12 cellular contexts compared by ENCODE assay signal in the genomic region with DNA sequence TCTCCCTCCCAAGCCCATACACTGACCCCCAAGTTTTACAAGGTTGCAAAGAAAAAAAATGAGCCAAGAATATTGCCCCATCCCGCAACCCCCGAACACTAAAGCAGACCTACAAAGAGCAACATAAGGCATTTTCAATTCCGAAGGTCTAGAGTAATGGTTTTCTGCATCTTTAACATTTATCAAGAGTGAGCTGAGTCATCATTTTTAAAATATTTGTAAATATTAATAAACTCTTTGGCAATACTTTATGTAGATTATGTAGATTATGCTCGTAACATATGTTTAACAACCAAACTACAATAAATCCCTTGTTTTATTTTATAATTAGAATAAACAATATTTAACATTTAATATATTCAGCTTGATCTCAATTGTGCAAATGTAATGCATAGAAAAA. TPM values are rescaled to one million over a fixed set of nuclear protein-coding genes. Genes with fewer than 3 reads are reported as not detected.
DNase-seq lines count a peak whose midpoint lies in the region; ATAC-seq, FAIRE-seq and TF ChIP-seq lines count a peak whose summit lies in the region.
"Had no signal": no experiment of that assay in that cellular context is flagged by ENCODE, and none has a peak within 500 bp of the region (broad histone marks: within the 10 kb centered on the region; RNA-seq: fewer than 3 reads in every experiment).

No MANE protein-coding gene starts in this region.

- no peak overlapping the region for H3K27ac Mint-ChIP-seq in activated T-cell treated with anti-CD3 and anti-CD28 coated beads, Interleukin-2, amount 50 U/mL, for 72 hours
- H3K27ac Mint-ChIP-seq: CD14-positive monocyte, memory B cell had no signal

- H3K9me3 ChIP-seq in OCI-LY3 (ENCODE audit: insufficient read depth, low read length), result no peaks in the 10 kb centered on the region
- no peaks in the 10 kb centered on the region for H3K9me3 ChIP-seq in psoas muscle
- H3K9me3 ChIP-seq: ascending aorta had no signal

- H3K9me3 Mint-ChIP-seq in activated T-cell treated with anti-CD3 and anti-CD28 coated beads, Interleukin-2, amount 50 U/mL, for 72 hours, result no peaks in the 10 kb centered on the region
- H3K9me3 Mint-ChIP-seq: memory B cell had no signal

- no peaks in the 10 kb centered on the region for H3K27me3 Mint-ChIP-seq in activated T-cell treated with anti-CD3 and anti-CD28 coated beads, Interleukin-2, amount 50 U/mL, for 72 hours (ENCODE audit: low read depth)
- H3K27me3 Mint-ChIP-seq: memory B cell had no signal

- H3K4me1 ChIP-seq in OCI-LY3 (ENCODE audit: low read length) (peaks cover 5% of the 10 kb centered on the region), psoas muscle (peaks cover 7% of the 10 kb centered on the region)
- H3K4me1 ChIP-seq: ascending aorta had no signal

- no peak for TF ChIP-seq CTCF in OCI-LY3 (IDR thresholded peaks at IDR 0.05; ENCODE audit: low read depth, low read length)
- no peak for TF ChIP-seq CTCF in psoas muscle (IDR thresholded peaks at IDR 0.05)

- H3K9ac ChIP-seq in OCI-LY3 (ENCODE audit: low read length), result no peak overlapping the region; the same call in 1 of the 2 replicates

- H3K4me3 ChIP-seq in OCI-LY3 (ENCODE audit: low read length) (no peak overlapping the region), psoas muscle (peak overlapping the region; percentile 89)

- H3K36me3 Mint-ChIP-seq in activated T-cell treated with anti-CD3 and anti-CD28 coated beads, Interleukin-2, amount 50 U/mL, for 72 hours (ENCODE audit: insufficient read depth in 2 of 2), result no peaks in the 10 kb centered on the region

- WGBS in psoas muscle, 3 donors, result 93 to 97% (median 97%) methylated on average over 4 of the region's 4 CpGs

- H3K4me3 Mint-ChIP-seq in activated T-cell treated with anti-CD3 and anti-CD28 coated beads, Interleukin-2, amount 50 U/mL, for 72 hours, result peak overlapping the region; percentile 31 to 48

- no peak overlapping the region for H3K27ac ChIP-seq in OCI-LY3 (ENCODE audit: low read length)
- H3K27ac ChIP-seq in epithelial cell of prostate, result peak overlapping the region; percentile 94
- H3K27ac ChIP-seq in psoas muscle, result peak overlapping the region; percentile 96

- H3K4me2 ChIP-seq in OCI-LY3 (ENCODE audit: low read length), result peak overlapping the region; percentile 87; the same call in 1 of the 2 replicates

- H2AFZ ChIP-seq in OCI-LY3 (ENCODE audit: low read depth, low read length), result no peak overlapping the region

- no peak for DNase-seq in activated T-cell treated with anti-CD3 and anti-CD28 coated beads, Interleukin-2, amount 50 U/mL, for 72 hours
- DNase-seq in activated T-cell treated with anti-CD3 and anti-CD28 coated beads for 4 hours (no peak), epithelial cell of prostate (ENCODE audit: low read depth, low spot score) (no peak), psoas muscle (no peak), iPS-NIHi11 (ENCODE audit: low spot score) (no peak), GM12891 (ENCODE audit: insufficient read length, low spot score) (no peak), HTR-8/SVneo (ENCODE audit: insufficient read length, low spot score) (no peak)
- DNase-seq: NCI-H1436 had no signal

- FAIRE-seq in GM12891 (lab: Jason Lieb, UNC), result no peak
- FAIRE-seq in HTR-8/SVneo (lab: Jason Lieb, UNC), result no peak

- H3K36me3 ChIP-seq in OCI-LY3 (replicated peaks; ENCODE audit: low read depth, low read length), result peaks cover 4% of the 10 kb centered on the region
- H3K36me3 ChIP-seq in psoas muscle (ENCODE audit: insufficient read depth in 1 of 2, low read depth in 1 of 2), result peaks cover 0 to 10% of the 10 kb centered on the region in 2 donors
- H3K36me3 ChIP-seq: ascending aorta had no signal

- peaks cover 9% of the 10 kb centered on the region for H3K79me2 ChIP-seq in OCI-LY3 (ENCODE audit: low read length)

- intact Hi-C loops in psoas muscle (cut with DNase I), result no loop called here

- H3K4me1 Mint-ChIP-seq in activated T-cell treated with anti-CD3 and anti-CD28 coated beads, Interleukin-2, amount 50 U/mL, for 72 hours (ENCODE audit: low read depth), result peaks cover 11% of the 10 kb centered on the region

- no peaks in the 10 kb centered on the region for H3K27me3 ChIP-seq in OCI-LY3 (ENCODE audit: low read depth, low read length)
- H3K27me3 ChIP-seq in psoas muscle (ENCODE audit: insufficient read depth in 3 of 3, low read length in 2 of 3), result no peaks in the 10 kb centered on the region
- H3K27me3 ChIP-seq: ascending aorta had no signal

- TF ChIP-seq POLR2A in GM12891 (IDR thresholded peaks at IDR 0.05; ENCODE audit: low read depth, low read length), result no peak

- H4K20me1 ChIP-seq in OCI-LY3 (ENCODE audit: insufficient read depth, low read length), result no peaks in the 10 kb centered on the region

- ATAC-seq in activated T-cell treated with anti-CD3 and anti-CD28 coated beads, Interleukin-2, amount 50 U/mL, for 72 hours (replicated peaks in 1 of 2), result no peak
- ATAC-seq in psoas muscle, result no peak

TF ChIP-seq in GM12891, 5 proteins besides CTCF, POLR2A, EP300 and RAD21:
- no peak for TF ChIP-seq POLR2AphosphoS5 (IDR thresholded peaks at IDR 0.05; ENCODE audit: low read depth, low read length)
- TF ChIP-seq PAX5 (IDR thresholded peaks at IDR 0.05; ENCODE audit: insufficient read depth, low read length, severe bottlenecking), result no peak
- no peak for TF ChIP-seq SPI1 (IDR thresholded peaks at IDR 0.05; ENCODE audit: low read depth, low read length)
- no peak for TF ChIP-seq TAF1 (IDR thresholded peaks at IDR 0.05; ENCODE audit: low read depth, low read length)
- TF ChIP-seq POU2F2 (IDR thresholded peaks at IDR 0.05; ENCODE audit: low read depth, low read length), result no peak

RNA-seq across cellular contexts. Expression of a gene that starts 1.4 kb away (rescaled TPM):
- total RNA-seq in activated T-cell treated with anti-CD3 and anti-CD28 coated beads, Interleukin-2, amount 50 U/mL, for 72 hours, result 1 to 10 TPM; 6.9 to 8.4 TPM
- total RNA-seq in psoas muscle, result 1 to 10 TPM in 2 of 4 donors, under 1 TPM in 2; 0.62 to 2.5 (median 1.0) TPM
- under 1 TPM; 0.15 to 0.96 (median 0.53) TPM for polyA plus RNA-seq in psoas muscle
- polyA plus RNA-seq in GM12891 (2012; ENCODE audit: low read depth, missing spikeins), result 0.76 TPM

RNA-seq across cellular contexts. Expression of a gene that starts 37.8 kb away (rescaled TPM):
- 10 to 100 TPM in 1 of 2 donors, 1 to 10 TPM in 1; 3.1 to 13.3 TPM for total RNA-seq in activated T-cell treated with anti-CD3 and anti-CD28 coated beads, Interleukin-2, amount 50 U/mL, for 72 hours
- 1 to 10 TPM in 2 of 4 donors, under 1 TPM in 2; 0.05 to 1.5 (median 0.76) TPM for total RNA-seq in psoas muscle
- polyA plus RNA-seq in psoas muscle, result under 1 TPM; 0.14 to 0.29 (median 0.20) TPM
- polyA plus RNA-seq in GM12891 (2012; ENCODE audit: low read depth, missing spikeins), result 1.2 TPM
